16 cellular contexts compared by ENCODE assay signal in genomic region chr5:143316337-143316736, GRCh38.
DNase-seq lines count a peak whose midpoint lies in the region; ATAC-seq, FAIRE-seq and TF ChIP-seq lines count a peak whose summit lies in the region.
"Had no signal": no experiment of that assay in that cellular context is flagged by ENCODE, and none has a peak within 500 bp of the region (broad histone marks: within the 10 kb centered on the region; RNA-seq: fewer than 3 reads in every experiment).

No MANE protein-coding gene starts in this region.

- POLR2A ChIA-PET in A549 (lab: Yijun Ruan, JAX): no interaction called here

- DNase-seq in A549 (ENCODE audit: low read depth in 1 of 2, low spot score in 1 of 2) (no peak), GM23248 (no peak), fibroblast of lung (ENCODE audit: low read depth in 2 of 2) (no peak), psoas muscle (no peak), dermis blood vessel endothelial cell (no peak), DMS153 treated with DMSO at 0.1 percent for 48 hours (lab: John Stamatoyannopoulos, UW; ENCODE audit: unreplicated experiment) (no peak)
- DNase-seq: Karpas-422, MM.1S, NCI-H187 treated with DMSO at 0.1 percent for 48 hours, NCI-H510A, NCI-H774, RPMI8226 had no signal

- 78% methylated on average over 6 of the region's 6 CpGs for WGBS in A549 (ENCODE audit: missing lambda C conversion rate)
- WGBS in GM23248 (ENCODE audit: low coverage in 1 of 2, low lambda C conversion rate in 2 of 2, missing lambda C conversion rate in 2 of 2), 2 experiments: 89 to 92% methylated on average over 6 of the region's 6 CpGs
- 33 to 45% (median 39%) methylated on average over 6 of the region's 6 CpGs for whole genome bisulfite sequencing in psoas muscle, 3 donors

- no peaks in the 10 kb centered on the region for H3K9me3 ChIP-seq in A549
- H3K9me3 ChIP-seq in GM23248 (ENCODE audit: low read depth): no peaks in the 10 kb centered on the region
- no peaks in the 10 kb centered on the region for H3K9me3 ChIP-seq in fibroblast of lung (ENCODE audit: control insufficient read depth, insufficient read depth, low read depth, low read length)
- H3K9me3 ChIP-seq in psoas muscle: no peaks in the 10 kb centered on the region
- H3K9me3 ChIP-seq: SJCRH30 had no signal

- peaks cover 18% of the 10 kb centered on the region for H3K36me3 ChIP-seq in GM23248 (ENCODE audit: low read depth)
- peaks cover 7% of the 10 kb centered on the region for H3K36me3 ChIP-seq in fibroblast of lung (ENCODE audit: control insufficient read depth, insufficient read depth, low read length)
- H3K36me3 ChIP-seq in psoas muscle (ENCODE audit: insufficient read depth in 1 of 2, low read depth in 1 of 2): peaks cover 6 to 19% of the 10 kb centered on the region in 2 donors

- H3K9me2 ChIP-seq in GM23248 (ENCODE audit: insufficient read depth): no peaks in the 10 kb centered on the region

- peaks cover 99% of the 10 kb centered on the region for H3K79me2 ChIP-seq in GM23248 (ENCODE audit: insufficient read depth)
- H3K79me2 ChIP-seq in fibroblast of lung (ENCODE audit: control insufficient read depth, insufficient read depth, low read length): peaks cover 88% of the 10 kb centered on the region

- H4K20me1 ChIP-seq in GM23248 (ENCODE audit: insufficient read depth) (peaks cover 19% of the 10 kb centered on the region; the same call in 1 of the 2 replicates), fibroblast of lung (ENCODE audit: control insufficient read depth, extremely low read depth, insufficient read depth, low read length) (no peaks in the 10 kb centered on the region)

- in situ Hi-C loops in GM23248 (cut with MboI): no loop called here

- H3K27ac ChIP-seq in A549: peak overlapping the region in 1 of 2 experiments; percentile 48; a peak in 2 of 6 replicates
- peak overlapping the region; percentile 79; the same call in 1 of the 2 replicates for H3K27ac ChIP-seq in GM23248
- peak overlapping the region; percentile 27 for H3K27ac ChIP-seq in fibroblast of lung (ENCODE audit: insufficient read depth, low read length)
- peak overlapping the region; percentile 86 for H3K27ac ChIP-seq in psoas muscle
- H3K27ac ChIP-seq: SJCRH30 had no signal

- peaks cover 78% of the 10 kb centered on the region for H3F3A ChIP-seq in GM23248 (ENCODE audit: insufficient read depth)

- peaks cover 97% of the 10 kb centered on the region for H3K4me1 ChIP-seq in A549
- peaks cover 88% of the 10 kb centered on the region for H3K4me1 ChIP-seq in GM23248 (ENCODE audit: insufficient read depth)
- H3K4me1 ChIP-seq in fibroblast of lung (ENCODE audit: control insufficient read depth, extremely low read depth, insufficient read depth, low read length): peaks cover 25% of the 10 kb centered on the region
- peaks cover 76% of the 10 kb centered on the region for H3K4me1 ChIP-seq in psoas muscle
- H3K4me1 ChIP-seq: SJCRH30 had no signal

- no peak for TF ChIP-seq EP300 in A549 (IDR thresholded peaks at IDR 0.05)

- TF ChIP-seq POLR2A in A549 (IDR thresholded peaks at IDR 0.05; ENCODE audit: low read length): no peak

- H3K4me3 ChIP-seq in A549 (no peak overlapping the region), GM23248 (no peak overlapping the region), fibroblast of lung (replicated peaks in 1 of 4; ENCODE audit: control extremely low read depth in 1 of 4, insufficient read depth in 1 of 4, low read depth in 3 of 4, low read length in 4 of 4) (no peak overlapping the region), psoas muscle (no peak overlapping the region)
- H3K4me3 ChIP-seq: SJCRH30 had no signal

- TF ChIP-seq CTCF in A549 (IDR thresholded peaks at IDR 0.05) (no peak), fibroblast of lung (conservative IDR thresholded peaks at IDR 0.05 in 1 of 2, IDR thresholded peaks at IDR 0.05 in 1 of 2; ENCODE audit: low read depth in 1 of 2, low read length in 2 of 2) (no peak), psoas muscle (IDR thresholded peaks at IDR 0.05) (no peak)

- intact Hi-C loops in psoas muscle (cut with DNase I): loop anchor here (5.0 to 10.0 kb wide), 3 partner anchors 58 to 86 kb away; partner anchors contain the start of gene NR3C1 (in 1 of the 2)

- CTCF ChIA-PET in A549 (lab: Yijun Ruan, JAX): interaction anchor here (0.7 to 1.4 kb wide), 3 partner anchors 20 to 313 kb away, joined by 3 to 4 read pairs (median 3); no protein-coding TSS in a partner anchor

- H3K27me3 ChIP-seq in GM23248 (replicated peaks; ENCODE audit: insufficient read depth) (no peaks in the 10 kb centered on the region), fibroblast of lung (ENCODE audit: control insufficient read depth, insufficient read depth, low read length) (no peaks in the 10 kb centered on the region), psoas muscle (ENCODE audit: insufficient read depth in 3 of 3, low read length in 2 of 3) (no peaks in the 10 kb centered on the region)
- H3K27me3 ChIP-seq: SJCRH30 had no signal

- no peak for ATAC-seq in A549
- ATAC-seq in psoas muscle: peak; percentile 36 to 62 (median 52)
- no peak for ATAC-seq in HG03354 (IDR thresholded peaks at IDR 0.05; ENCODE audit: poor library complexity, severe bottlenecking, unreplicated experiment)

- H3K9ac ChIP-seq in GM23248 (no peak overlapping the region), fibroblast of lung (ENCODE audit: insufficient read depth, low read length) (no peak overlapping the region)

- peak overlapping the region; percentile 17; the same call in 2 of the 3 replicates for H3K4me2 ChIP-seq in A549
- no peak overlapping the region for H3K4me2 ChIP-seq in GM23248 (ENCODE audit: unreplicated experiment)
- no peak overlapping the region for H3K4me2 ChIP-seq in fibroblast of lung (ENCODE audit: extremely low read depth, insufficient read depth, low read length)

- FAIRE-seq in A549 (lab: Jason Lieb, UNC): no peak
- FAIRE-seq: GM19239, H54 had no signal

- no peak overlapping the region for H2AFZ ChIP-seq in GM23248
- no peak overlapping the region for H2AFZ ChIP-seq in fibroblast of lung (ENCODE audit: low read length)

- no peak for TF ChIP-seq RAD21 in A549 (conservative IDR thresholded peaks at IDR 0.05 in 1 of 2, IDR thresholded peaks at IDR 0.05 in 1 of 2)

TF ChIP-seq in A549, 52 proteins besides CTCF, POLR2A, EP300 and RAD21:
- TF ChIP-seq POLR2AphosphoS2 (conservative IDR thresholded peaks at IDR 0.05; ENCODE audit: low read length) (no peak), NFE2L2 (conservative IDR thresholded peaks at IDR 0.05; ENCODE audit: low read length) (no peak), ZSCAN20 (CRISPR knock-in tag; IDR thresholded peaks at IDR 0.05) (no peak), KDM5A (IDR thresholded peaks at IDR 0.05) (no peak), CBX8 (IDR thresholded peaks at IDR 0.05) (no peak), HOXB5 (CRISPR knock-in tag; IDR thresholded peaks at IDR 0.05) (no peak), HOXA7 (CRISPR knock-in tag; IDR thresholded peaks at IDR 0.05) (no peak), CHD4 (IDR thresholded peaks at IDR 0.05; ENCODE audit: borderline replicate concordance) (no peak), RNF2 (IDR thresholded peaks at IDR 0.05; ENCODE audit: borderline replicate concordance, low read depth) (no peak)
- TF ChIP-seq, protein P1, sequence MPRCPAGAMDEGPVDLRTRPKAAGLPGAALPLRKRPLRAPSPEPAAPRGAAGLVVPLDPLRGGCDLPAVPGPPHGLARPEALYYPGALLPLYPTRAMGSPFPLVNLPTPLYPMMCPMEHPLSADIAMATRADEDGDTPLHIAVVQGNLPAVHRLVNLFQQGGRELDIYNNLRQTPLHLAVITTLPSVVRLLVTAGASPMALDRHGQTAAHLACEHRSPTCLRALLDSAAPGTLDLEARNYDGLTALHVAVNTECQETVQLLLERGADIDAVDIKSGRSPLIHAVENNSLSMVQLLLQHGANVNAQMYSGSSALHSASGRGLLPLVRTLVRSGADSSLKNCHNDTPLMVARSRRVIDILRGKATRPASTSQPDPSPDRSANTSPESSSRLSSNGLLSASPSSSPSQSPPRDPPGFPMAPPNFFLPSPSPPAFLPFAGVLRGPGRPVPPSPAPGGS (IDR thresholded peaks at IDR 0.05): no peak
- TF ChIP-seq, protein P2, sequence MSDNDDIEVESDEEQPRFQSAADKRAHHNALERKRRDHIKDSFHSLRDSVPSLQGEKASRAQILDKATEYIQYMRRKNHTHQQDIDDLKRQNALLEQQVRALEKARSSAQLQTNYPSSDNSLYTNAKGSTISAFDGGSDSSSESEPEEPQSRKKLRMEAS (IDR thresholded peaks at IDR 0.05): no peak

Comparison
In these comparisons a context has a peak if more than half of its experiments do, and no peak if none do; other contexts are left out.
1. ATAC-seq: peak in psoas muscle (4 of 4); none in A549 (0 of 2) and HG03354 (single experiment).